1 cellular context compared by ENCODE assay signal in the genomic region with DNA sequence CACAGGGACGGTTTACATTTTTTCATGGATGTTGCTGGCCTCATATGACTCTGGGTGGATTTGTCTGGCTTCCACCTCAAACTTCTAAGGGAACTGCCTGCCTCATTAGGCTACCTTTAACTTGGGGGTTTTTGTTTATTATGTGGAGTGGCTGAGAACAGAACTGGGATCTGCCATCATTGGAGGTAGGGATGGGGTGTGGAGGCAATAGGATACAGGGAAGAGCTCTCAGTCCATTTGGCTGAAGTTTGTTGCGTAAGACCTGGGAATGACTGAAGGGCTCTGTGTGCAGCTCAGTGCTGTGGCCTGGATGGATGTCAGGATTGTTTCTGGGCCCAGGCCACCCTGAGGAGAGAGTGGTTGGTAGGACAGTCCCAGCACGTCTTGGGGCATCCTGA.
A peak's percentile ranks its signal among the peaks of the same experiment; 100 is the strongest.
TF ChIP-seq lines count a peak whose summit lies in the region.

No MANE protein-coding gene starts in this region.

TF ChIP-seq in HepG2, 621 proteins besides CTCF, POLR2A, EP300 and RAD21 (continued from another document and continues in another):
- TF ChIP-seq, protein P1, sequence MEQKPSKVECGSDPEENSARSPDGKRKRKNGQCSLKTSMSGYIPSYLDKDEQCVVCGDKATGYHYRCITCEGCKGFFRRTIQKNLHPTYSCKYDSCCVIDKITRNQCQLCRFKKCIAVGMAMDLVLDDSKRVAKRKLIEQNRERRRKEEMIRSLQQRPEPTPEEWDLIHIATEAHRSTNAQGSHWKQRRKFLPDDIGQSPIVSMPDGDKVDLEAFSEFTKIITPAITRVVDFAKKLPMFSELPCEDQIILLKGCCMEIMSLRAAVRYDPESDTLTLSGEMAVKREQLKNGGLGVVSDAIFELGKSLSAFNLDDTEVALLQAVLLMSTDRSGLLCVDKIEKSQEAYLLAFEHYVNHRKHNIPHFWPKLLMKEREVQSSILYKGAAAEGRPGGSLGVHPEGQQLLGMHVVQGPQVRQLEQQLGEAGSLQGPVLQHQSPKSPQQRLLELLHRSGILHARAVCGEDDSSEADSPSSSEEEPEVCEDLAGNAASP (CRISPR knock-in tag; IDR thresholded peaks at IDR 0.05; ENCODE audit: borderline replicate concordance) = no peak
- TF ChIP-seq SPEN (CRISPR knock-in tag; IDR thresholded peaks at IDR 0.05; ENCODE audit: low read depth) = no peak
- no peak for TF ChIP-seq PHB2 (IDR thresholded peaks at IDR 0.05; ENCODE audit: partially characterized antibody)
- TF ChIP-seq, protein P2, sequence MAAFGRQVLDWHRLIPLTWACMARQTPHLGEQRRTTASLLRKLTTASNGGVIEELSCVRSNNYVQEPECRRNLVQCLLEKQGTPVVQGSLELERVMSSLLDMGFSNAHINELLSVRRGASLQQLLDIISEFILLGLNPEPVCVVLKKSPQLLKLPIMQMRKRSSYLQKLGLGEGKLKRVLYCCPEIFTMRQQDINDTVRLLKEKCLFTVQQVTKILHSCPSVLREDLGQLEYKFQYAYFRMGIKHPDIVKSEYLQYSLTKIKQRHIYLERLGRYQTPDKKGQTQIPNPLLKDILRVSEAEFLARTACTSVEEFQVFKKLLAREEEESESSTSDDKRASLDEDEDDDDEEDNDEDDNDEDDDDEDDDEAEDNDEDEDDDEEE (CRISPR knock-in tag; IDR thresholded peaks at IDR 0.05) = peak; percentile 83; the same call in 1 of the 2 replicates
- TF ChIP-seq ZNF296 (CRISPR knock-in tag; conservative IDR thresholded peaks at IDR 0.05) = 0 out of 2 replicates have a peak, but pooled peaks have one; percentile 55
- no peak for TF ChIP-seq ZNF17 (CRISPR knock-in tag; IDR thresholded peaks at IDR 0.05)
- peak; percentile 21; the same call in 1 of the 2 replicates for TF ChIP-seq CCDC6 (CRISPR knock-in tag; IDR thresholded peaks at IDR 0.05)
- no peak for TF ChIP-seq PTBP1 (IDR thresholded peaks at IDR 0.05; ENCODE audit: low read depth, low read length, poor library complexity, severe bottlenecking)
- no peak for TF ChIP-seq SMAD1 (CRISPR knock-in tag; IDR thresholded peaks at IDR 0.05; ENCODE audit: borderline replicate concordance, low read depth)
- TF ChIP-seq NR3C1 (CRISPR knock-in tag; IDR thresholded peaks at IDR 0.05) = no peak
- no peak for TF ChIP-seq NFYC (CRISPR knock-in tag; IDR thresholded peaks at IDR 0.05)
- TF ChIP-seq, protein P3, sequence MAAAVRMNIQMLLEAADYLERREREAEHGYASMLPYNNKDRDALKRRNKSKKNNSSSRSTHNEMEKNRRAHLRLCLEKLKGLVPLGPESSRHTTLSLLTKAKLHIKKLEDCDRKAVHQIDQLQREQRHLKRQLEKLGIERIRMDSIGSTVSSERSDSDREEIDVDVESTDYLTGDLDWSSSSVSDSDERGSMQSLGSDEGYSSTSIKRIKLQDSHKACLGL (CRISPR knock-in tag; IDR thresholded peaks at IDR 0.05) = 0 out of 2 replicates have a peak, but pooled peaks have one; percentile 28
- no peak for TF ChIP-seq TRIM24 (CRISPR knock-in tag; IDR thresholded peaks at IDR 0.05)
- no peak for TF ChIP-seq SNAPC2 (CRISPR knock-in tag; IDR thresholded peaks at IDR 0.05)
- TF ChIP-seq HOXA7 (CRISPR knock-in tag; IDR thresholded peaks at IDR 0.05) = no peak
- TF ChIP-seq, protein P4, sequence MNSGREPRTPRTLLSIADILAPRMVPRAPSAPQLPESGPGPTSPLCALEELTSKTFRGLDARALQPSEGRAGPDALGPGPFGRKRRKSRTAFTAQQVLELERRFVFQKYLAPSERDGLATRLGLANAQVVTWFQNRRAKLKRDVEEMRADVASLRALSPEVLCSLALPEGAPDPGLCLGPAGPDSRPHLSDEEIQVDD (CRISPR knock-in tag; IDR thresholded peaks at IDR 0.05; ENCODE audit: borderline replicate concordance) = no peak
- TF ChIP-seq, protein P5, sequence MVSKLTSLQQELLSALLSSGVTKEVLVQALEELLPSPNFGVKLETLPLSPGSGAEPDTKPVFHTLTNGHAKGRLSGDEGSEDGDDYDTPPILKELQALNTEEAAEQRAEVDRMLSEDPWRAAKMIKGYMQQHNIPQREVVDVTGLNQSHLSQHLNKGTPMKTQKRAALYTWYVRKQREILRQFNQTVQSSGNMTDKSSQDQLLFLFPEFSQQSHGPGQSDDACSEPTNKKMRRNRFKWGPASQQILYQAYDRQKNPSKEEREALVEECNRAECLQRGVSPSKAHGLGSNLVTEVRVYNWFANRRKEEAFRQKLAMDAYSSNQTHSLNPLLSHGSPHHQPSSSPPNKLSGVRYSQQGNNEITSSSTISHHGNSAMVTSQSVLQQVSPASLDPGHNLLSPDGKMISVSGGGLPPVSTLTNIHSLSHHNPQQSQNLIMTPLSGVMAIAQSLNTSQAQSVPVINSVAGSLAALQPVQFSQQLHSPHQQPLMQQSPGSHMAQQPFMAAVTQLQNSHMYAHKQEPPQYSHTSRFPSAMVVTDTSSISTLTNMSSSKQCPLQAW (CRISPR knock-in tag; IDR thresholded peaks at IDR 0.05) = 0 out of 2 replicates have a peak, but pooled peaks have one; percentile 5
- 0 out of 2 replicates have a peak, but pooled peaks have one; percentile 35 for TF ChIP-seq ZNF878 (CRISPR knock-in tag; IDR thresholded peaks at IDR 0.05)
- TF ChIP-seq, protein P6, sequence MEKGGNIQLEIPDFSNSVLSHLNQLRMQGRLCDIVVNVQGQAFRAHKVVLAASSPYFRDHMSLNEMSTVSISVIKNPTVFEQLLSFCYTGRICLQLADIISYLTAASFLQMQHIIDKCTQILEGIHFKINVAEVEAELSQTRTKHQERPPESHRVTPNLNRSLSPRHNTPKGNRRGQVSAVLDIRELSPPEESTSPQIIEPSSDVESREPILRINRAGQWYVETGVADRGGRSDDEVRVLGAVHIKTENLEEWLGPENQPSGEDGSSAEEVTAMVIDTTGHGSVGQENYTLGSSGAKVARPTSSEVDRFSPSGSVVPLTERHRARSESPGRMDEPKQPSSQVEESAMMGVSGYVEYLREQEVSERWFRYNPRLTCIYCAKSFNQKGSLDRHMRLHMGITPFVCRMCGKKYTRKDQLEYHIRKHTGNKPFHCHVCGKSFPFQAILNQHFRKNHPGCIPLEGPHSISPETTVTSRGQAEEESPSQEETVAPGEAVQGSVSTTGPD (CRISPR knock-in tag; IDR thresholded peaks at IDR 0.05) = no peak
- TF ChIP-seq CEBPB (IDR thresholded peaks at IDR 0.05; ENCODE audit: borderline replicate concordance, low read depth, low read length) = peak; percentile 99
- TF ChIP-seq, protein P7, sequence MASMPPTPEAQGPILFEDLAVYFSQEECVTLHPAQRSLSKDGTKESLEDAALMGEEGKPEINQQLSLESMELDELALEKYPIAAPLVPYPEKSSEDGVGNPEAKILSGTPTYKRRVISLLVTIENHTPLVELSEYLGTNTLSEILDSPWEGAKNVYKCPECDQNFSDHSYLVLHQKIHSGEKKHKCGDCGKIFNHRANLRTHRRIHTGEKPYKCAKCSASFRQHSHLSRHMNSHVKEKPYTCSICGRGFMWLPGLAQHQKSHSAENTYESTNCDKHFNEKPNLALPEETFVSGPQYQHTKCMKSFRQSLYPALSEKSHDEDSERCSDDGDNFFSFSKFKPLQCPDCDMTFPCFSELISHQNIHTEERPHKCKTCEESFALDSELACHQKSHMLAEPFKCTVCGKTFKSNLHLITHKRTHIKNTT (CRISPR knock-in tag; IDR thresholded peaks at IDR 0.05) = no peak
- TF ChIP-seq ETV6 (CRISPR knock-in tag; conservative IDR thresholded peaks at IDR 0.05) = no peak
- TF ChIP-seq TBX2 (CRISPR knock-in tag; IDR thresholded peaks at IDR 0.05; ENCODE audit: borderline replicate concordance) = 0 out of 2 replicates have a peak, but pooled peaks have one; percentile 12
- no peak for TF ChIP-seq KLF13 (CRISPR knock-in tag; IDR thresholded peaks at IDR 0.05)
- no peak for TF ChIP-seq RARA (CRISPR knock-in tag; IDR thresholded peaks at IDR 0.05)
- TF ChIP-seq ZNF713 (CRISPR knock-in tag; IDR thresholded peaks at IDR 0.05) = no peak
- peak; percentile 34 for TF ChIP-seq ASH2L (IDR thresholded peaks at IDR 0.05; ENCODE audit: insufficient read length, low read depth, low read length)
- TF ChIP-seq, protein P8, sequence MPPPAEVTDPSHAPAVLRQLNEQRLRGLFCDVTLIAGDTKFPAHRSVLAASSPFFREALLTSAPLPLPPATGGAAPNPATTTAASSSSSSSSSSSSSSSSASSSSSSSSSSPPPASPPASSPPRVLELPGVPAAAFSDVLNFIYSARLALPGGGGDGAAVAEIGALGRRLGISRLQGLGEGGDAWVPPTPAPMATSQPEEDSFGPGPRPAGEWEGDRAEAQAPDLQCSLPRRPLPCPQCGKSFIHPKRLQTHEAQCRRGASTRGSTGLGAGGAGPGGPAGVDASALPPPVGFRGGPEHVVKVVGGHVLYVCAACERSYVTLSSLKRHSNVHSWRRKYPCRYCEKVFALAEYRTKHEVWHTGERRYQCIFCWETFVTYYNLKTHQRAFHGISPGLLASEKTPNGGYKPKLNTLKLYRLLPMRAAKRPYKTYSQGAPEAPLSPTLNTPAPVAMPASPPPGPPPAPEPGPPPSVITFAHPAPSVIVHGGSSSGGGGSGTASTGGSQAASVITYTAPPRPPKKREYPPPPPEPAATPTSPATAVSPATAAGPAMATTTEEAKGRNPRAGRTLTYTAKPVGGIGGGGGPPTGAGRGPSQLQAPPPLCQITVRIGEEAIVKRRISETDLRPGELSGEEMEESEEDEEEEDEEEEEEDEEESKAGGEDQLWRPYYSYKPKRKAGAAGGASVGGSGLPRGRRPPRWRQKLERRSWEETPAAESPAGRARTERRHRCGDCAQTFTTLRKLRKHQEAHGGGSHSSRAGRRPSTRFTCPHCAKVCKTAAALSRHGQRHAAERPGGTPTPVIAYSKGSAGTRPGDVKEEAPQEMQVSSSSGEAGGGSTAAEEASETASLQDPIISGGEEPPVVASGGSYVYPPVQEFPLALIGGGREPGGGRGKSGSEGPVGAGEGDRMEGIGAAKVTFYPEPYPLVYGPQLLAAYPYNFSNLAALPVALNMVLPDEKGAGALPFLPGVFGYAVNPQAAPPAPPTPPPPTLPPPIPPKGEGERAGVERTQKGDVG (CRISPR knock-in tag; IDR thresholded peaks at IDR 0.05; ENCODE audit: borderline replicate concordance) = no peak
- TF ChIP-seq, protein P9, sequence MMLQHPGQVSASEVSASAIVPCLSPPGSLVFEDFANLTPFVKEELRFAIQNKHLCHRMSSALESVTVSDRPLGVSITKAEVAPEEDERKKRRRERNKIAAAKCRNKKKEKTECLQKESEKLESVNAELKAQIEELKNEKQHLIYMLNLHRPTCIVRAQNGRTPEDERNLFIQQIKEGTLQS (CRISPR knock-in tag; IDR thresholded peaks at IDR 0.05) = no peak
- TF ChIP-seq ZNF776 (CRISPR knock-in tag; IDR thresholded peaks at IDR 0.05) = peak; percentile 13; the same call in 1 of the 2 replicates
- TF ChIP-seq PAWR (CRISPR knock-in tag; IDR thresholded peaks at IDR 0.05; ENCODE audit: borderline replicate concordance) = no peak
- TF ChIP-seq ZMYM3 (CRISPR knock-in tag; IDR thresholded peaks at IDR 0.05) = 0 out of 2 replicates have a peak, but pooled peaks have one; percentile 16
- TF ChIP-seq SMC3 (IDR thresholded peaks at IDR 0.05; ENCODE audit: low read length) = peak; percentile 25; the same call in 1 of the 2 replicates
- peak; percentile 76 for TF ChIP-seq ZNF501 (CRISPR knock-in tag; IDR thresholded peaks at IDR 0.05)
- no peak for TF ChIP-seq MXI1 (IDR thresholded peaks at IDR 0.05; ENCODE audit: borderline replicate concordance, low read depth, low read length)
- TF ChIP-seq ZSCAN25 (CRISPR knock-in tag; IDR thresholded peaks at IDR 0.05) = peak; percentile 84; the same call in 1 of the 2 replicates
- no peak for TF ChIP-seq KAT2B (IDR thresholded peaks at IDR 0.05; ENCODE audit: borderline replicate concordance, low read depth, low read length)
- TF ChIP-seq MATR3 (CRISPR knock-in tag; IDR thresholded peaks at IDR 0.05) = no peak
- no peak for TF ChIP-seq STAT5B (CRISPR knock-in tag; IDR thresholded peaks at IDR 0.05)
- no peak for TF ChIP-seq ARNT2 (CRISPR knock-in tag; IDR thresholded peaks at IDR 0.05; ENCODE audit: low read depth)
- TF ChIP-seq, protein P10, sequence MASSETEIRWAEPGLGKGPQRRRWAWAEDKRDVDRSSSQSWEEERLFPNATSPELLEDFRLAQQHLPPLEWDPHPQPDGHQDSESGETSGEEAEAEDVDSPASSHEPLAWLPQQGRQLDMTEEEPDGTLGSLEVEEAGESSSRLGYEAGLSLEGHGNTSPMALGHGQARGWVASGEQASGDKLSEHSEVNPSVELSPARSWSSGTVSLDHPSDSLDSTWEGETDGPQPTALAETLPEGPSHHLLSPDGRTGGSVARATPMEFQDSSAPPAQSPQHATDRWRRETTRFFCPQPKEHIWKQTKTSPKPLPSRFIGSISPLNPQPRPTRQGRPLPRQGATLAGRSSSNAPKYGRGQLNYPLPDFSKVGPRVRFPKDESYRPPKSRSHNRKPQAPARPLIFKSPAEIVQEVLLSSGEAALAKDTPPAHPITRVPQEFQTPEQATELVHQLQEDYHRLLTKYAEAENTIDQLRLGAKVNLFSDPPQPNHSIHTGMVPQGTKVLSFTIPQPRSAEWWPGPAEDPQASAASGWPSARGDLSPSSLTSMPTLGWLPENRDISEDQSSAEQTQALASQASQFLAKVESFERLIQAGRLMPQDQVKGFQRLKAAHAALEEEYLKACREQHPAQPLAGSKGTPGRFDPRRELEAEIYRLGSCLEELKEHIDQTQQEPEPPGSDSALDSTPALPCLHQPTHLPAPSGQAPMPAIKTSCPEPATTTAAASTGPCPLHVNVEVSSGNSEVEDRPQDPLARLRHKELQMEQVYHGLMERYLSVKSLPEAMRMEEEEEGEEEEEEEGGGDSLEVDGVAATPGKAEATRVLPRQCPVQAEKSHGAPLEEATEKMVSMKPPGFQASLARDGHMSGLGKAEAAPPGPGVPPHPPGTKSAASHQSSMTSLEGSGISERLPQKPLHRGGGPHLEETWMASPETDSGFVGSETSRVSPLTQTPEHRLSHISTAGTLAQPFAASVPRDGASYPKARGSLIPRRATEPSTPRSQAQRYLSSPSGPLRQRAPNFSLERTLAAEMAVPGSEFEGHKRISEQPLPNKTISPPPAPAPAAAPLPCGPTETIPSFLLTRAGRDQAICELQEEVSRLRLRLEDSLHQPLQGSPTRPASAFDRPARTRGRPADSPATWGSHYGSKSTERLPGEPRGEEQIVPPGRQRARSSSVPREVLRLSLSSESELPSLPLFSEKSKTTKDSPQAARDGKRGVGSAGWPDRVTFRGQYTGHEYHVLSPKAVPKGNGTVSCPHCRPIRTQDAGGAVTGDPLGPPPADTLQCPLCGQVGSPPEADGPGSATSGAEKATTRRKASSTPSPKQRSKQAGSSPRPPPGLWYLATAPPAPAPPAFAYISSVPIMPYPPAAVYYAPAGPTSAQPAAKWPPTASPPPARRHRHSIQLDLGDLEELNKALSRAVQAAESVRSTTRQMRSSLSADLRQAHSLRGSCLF (CRISPR knock-in tag; IDR thresholded peaks at IDR 0.05; ENCODE audit: borderline replicate concordance) = no peak
- TF ChIP-seq, protein P11, sequence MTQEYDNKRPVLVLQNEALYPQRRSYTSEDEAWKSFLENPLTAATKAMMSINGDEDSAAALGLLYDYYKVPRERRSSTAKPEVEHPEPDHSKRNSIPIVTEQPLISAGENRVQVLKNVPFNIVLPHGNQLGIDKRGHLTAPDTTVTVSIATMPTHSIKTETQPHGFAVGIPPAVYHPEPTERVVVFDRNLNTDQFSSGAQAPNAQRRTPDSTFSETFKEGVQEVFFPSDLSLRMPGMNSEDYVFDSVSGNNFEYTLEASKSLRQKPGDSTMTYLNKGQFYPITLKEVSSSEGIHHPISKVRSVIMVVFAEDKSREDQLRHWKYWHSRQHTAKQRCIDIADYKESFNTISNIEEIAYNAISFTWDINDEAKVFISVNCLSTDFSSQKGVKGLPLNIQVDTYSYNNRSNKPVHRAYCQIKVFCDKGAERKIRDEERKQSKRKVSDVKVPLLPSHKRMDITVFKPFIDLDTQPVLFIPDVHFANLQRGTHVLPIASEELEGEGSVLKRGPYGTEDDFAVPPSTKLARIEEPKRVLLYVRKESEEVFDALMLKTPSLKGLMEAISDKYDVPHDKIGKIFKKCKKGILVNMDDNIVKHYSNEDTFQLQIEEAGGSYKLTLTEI (CRISPR knock-in tag; conservative IDR thresholded peaks at IDR 0.05) = no peak
- TF ChIP-seq HNF4A (CRISPR knock-in tag; IDR thresholded peaks at IDR 0.05) = peak; percentile 14; the same call in 1 of the 2 replicates
